Comparison of ENCODE assay signal across 27 cellular contexts in genomic region chr12:44389038-44389437, GRCh38.
"Had no signal": no experiment of that assay in that cellular context is flagged by ENCODE, and none has a peak within 500 bp of the region (broad histone marks: within the 10 kb centered on the region; RNA-seq: fewer than 3 reads in every experiment).

No MANE protein-coding gene starts in this region.

- H3K27ac Mint-ChIP-seq: dendritic cell treated with granulocyte-macrophage colony-stimulating factor and Interleukin-4, amounts not matched to agents 40 ng/mL and 50 ng/mL, for 4 days; endodermal cell; memory B cell; natural killer cell; stimulated activated memory B cell treated with anti-CD40 and anti-IgM and Interleukin-4, amounts not matched to agents 10 μg/mL and 1 μg/mL and 100 μg/mL, for 72 hours; type B pancreatic cell had no signal

- H3K4me3 ChIP-seq: esophagus muscularis mucosa, gastroesophageal sphincter, heart left ventricle, hepatocyte, lung, ovary, psoas muscle, skin epidermis, spleen, testis, tibial artery had no signal

- H3K27me3 ChIP-seq: esophagus muscularis mucosa, foreskin keratinocyte, gastroesophageal sphincter, heart left ventricle, hepatocyte, ovary, spleen, testis, tibial artery had no signal

- H3K4me2 ChIP-seq: hepatocyte had no signal

- H2AFZ ChIP-seq: hepatocyte had no signal

- H3K27ac ChIP-seq: esophagus muscularis mucosa, foreskin keratinocyte, gastroesophageal sphincter, heart left ventricle, hepatocyte, ovary, psoas muscle, skin epidermis, spleen, testis, tibial artery had no signal

- H3K4me1 ChIP-seq: foreskin keratinocyte, gastroesophageal sphincter, heart left ventricle, psoas muscle, spleen, testis, tibial artery had no signal

- H3K9me3 Mint-ChIP-seq: endodermal cell; memory B cell; stimulated activated memory B cell treated with anti-CD40 and anti-IgM and Interleukin-4, amounts not matched to agents 10 μg/mL and 1 μg/mL and 100 μg/mL, for 72 hours; type B pancreatic cell had no signal

- FAIRE-seq: kidney had no signal

- H3K4me3 Mint-ChIP-seq: dendritic cell treated with granulocyte-macrophage colony-stimulating factor and Interleukin-4, amounts not matched to agents 40 ng/mL and 50 ng/mL, for 4 days; endodermal cell; memory B cell; natural killer cell; stimulated activated memory B cell treated with anti-CD40 and anti-IgM and Interleukin-4, amounts not matched to agents 10 μg/mL and 1 μg/mL and 100 μg/mL, for 72 hours; type B pancreatic cell had no signal

- DNase-seq: effector CD8-positive, alpha-beta T cell; endodermal cell; foreskin keratinocyte; heart left ventricle; kidney; natural killer cell; occipital lobe; ovary; posterior cingulate gyrus; psoas muscle; right cardiac atrium; spleen; stimulated activated CD4-positive, alpha-beta T cell treated with anti-CD3 and anti-CD28 coated beads, Interleukin-4, amount 100 ng/mL, for 4 hours; stimulated activated naive CD8-positive, alpha-beta T cell treated with anti-CD3 and anti-CD28 coated beads, Interleukin-15, Interleukin-2, amounts not matched to agents 100 U/mL and 50 U/mL, for 24 hours; substantia nigra; testis; tibial artery had no signal

- ATAC-seq: foreskin keratinocyte; gastroesophageal sphincter; heart left ventricle; left lobe of liver; natural killer cell; psoas muscle; right cardiac atrium; stimulated activated memory B cell treated with anti-CD40 and anti-IgM and Interleukin-4, amounts not matched to agents 10 μg/mL and 1 μg/mL and 100 μg/mL, for 72 hours; stimulated activated naive CD8-positive, alpha-beta T cell treated with anti-CD3 and anti-CD28 coated beads, Interleukin-15, Interleukin-2, amounts not matched to agents 100 U/mL and 50 U/mL, for 24 hours had no signal

- H3K9me3 ChIP-seq: esophagus muscularis mucosa, gastroesophageal sphincter, heart left ventricle, ovary, psoas muscle, spleen, testis, tibial artery had no signal

- H3K4me1 Mint-ChIP-seq: memory B cell; natural killer cell; stimulated activated memory B cell treated with anti-CD40 and anti-IgM and Interleukin-4, amounts not matched to agents 10 μg/mL and 1 μg/mL and 100 μg/mL, for 72 hours had no signal

- H3K79me2 ChIP-seq: hepatocyte had no signal

- H3K27me3 Mint-ChIP-seq: dendritic cell treated with granulocyte-macrophage colony-stimulating factor and Interleukin-4, amounts not matched to agents 40 ng/mL and 50 ng/mL, for 4 days; memory B cell; stimulated activated memory B cell treated with anti-CD40 and anti-IgM and Interleukin-4, amounts not matched to agents 10 μg/mL and 1 μg/mL and 100 μg/mL, for 72 hours; type B pancreatic cell had no signal

- H3K36me3 ChIP-seq: esophagus muscularis mucosa, gastroesophageal sphincter, ovary, spleen, tibial artery had no signal
